8 cellular contexts compared by ENCODE assay signal in genomic region chr1:246907472-246907871, GRCh38. TPM values are rescaled to one million over a fixed set of nuclear protein-coding genes. Genes with fewer than 3 reads are reported as not detected.
DNase-seq lines count a peak whose midpoint lies in the region; ATAC-seq, FAIRE-seq and TF ChIP-seq lines count a peak whose summit lies in the region.

No MANE protein-coding gene starts in this region.

- ATAC-seq in HG03432 (IDR thresholded peaks at IDR 0.05; ENCODE audit: unreplicated experiment) (peak; percentile 56), SK-N-SH treated with all-trans-retinoic acid at 6 μM for 48 hours (peak; percentile 90), GM19467 (IDR thresholded peaks at IDR 0.05; ENCODE audit: unreplicated experiment) (no peak)

- FAIRE-seq in frontal cortex (lab: Jason Lieb, UNC) (peak; percentile 39), urothelium cell line (lab: Jason Lieb, UNC) (no peak)

- DNase-seq in NCI-H510A treated with DMSO at 0.1 percent for 48 hours (lab: John Stamatoyannopoulos, UW) (peak; percentile 7), NCI-H510A (lab: John Stamatoyannopoulos, UW) (no peak), frontal cortex (ENCODE audit: low spot score in 2 of 2) (no peak), retinal pigment epithelial cell (ENCODE audit: low read depth) (no peak), urothelium cell line (ENCODE audit: low spot score) (no peak)

- H3K4me3 ChIP-seq in retinal pigment epithelial cell (ENCODE audit: low read length) = no peak overlapping the region

- peak; percentile 54 for TF ChIP-seq CTCF in retinal pigment epithelial cell (conservative IDR thresholded peaks at IDR 0.05; ENCODE audit: low read depth, low read length)

TF ChIP-seq in SK-N-SH treated with all-trans-retinoic acid at 6 μM for 48 hours, 23 proteins besides CTCF, POLR2A, EP300 and RAD21:
- TF ChIP-seq ZNF70 (CRISPR knock-in tag; IDR thresholded peaks at IDR 0.05) = no peak
- no peak for TF ChIP-seq GLIS3 (CRISPR knock-in tag; IDR thresholded peaks at IDR 0.05)
- no peak for TF ChIP-seq TOX (CRISPR knock-in tag; IDR thresholded peaks at IDR 0.05; ENCODE audit: borderline replicate concordance)
- no peak for TF ChIP-seq ZFP30 (CRISPR knock-in tag; IDR thresholded peaks at IDR 0.05)
- no peak for TF ChIP-seq ZNF8 (CRISPR knock-in tag; IDR thresholded peaks at IDR 0.05)
- TF ChIP-seq ZFP3 (CRISPR knock-in tag; IDR thresholded peaks at IDR 0.05) = no peak
- TF ChIP-seq BACH2 (CRISPR knock-in tag; IDR thresholded peaks at IDR 0.05; ENCODE audit: borderline replicate concordance) = no peak
- TF ChIP-seq ESRRG (CRISPR knock-in tag; IDR thresholded peaks at IDR 0.05) = no peak
TF ChIP-seq in SK-N-SH treated with all-trans-retinoic acid at 6 μM for 48 hours: peak in this region for 0.

RNA-seq across cellular contexts. Expression of gene AHCTF1, which starts 24.3 kb away (rescaled TPM):
- total RNA-seq in frontal cortex = 43.6 TPM
